ENCODE assay signal across 18 cellular contexts in the genomic region with DNA sequence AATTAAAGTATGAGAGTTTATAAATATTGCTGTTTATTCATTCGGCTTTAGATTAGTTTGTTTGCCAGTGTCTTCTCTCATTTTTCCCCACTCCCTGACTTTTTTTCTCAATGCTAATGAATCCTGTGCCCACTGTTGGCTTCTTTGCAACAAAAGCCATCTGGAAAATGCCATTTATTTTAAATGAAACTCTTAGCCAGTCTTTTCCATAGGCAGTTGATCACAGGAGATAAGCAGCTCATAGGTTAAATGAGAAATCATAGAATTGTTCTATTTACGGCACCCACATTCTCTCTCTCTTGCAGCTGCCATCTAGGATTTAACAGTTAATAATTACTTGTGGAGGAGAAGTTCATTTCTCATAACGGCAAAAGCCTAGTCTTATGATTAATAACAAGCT.
"Had no signal": no experiment of that assay in that cellular context is flagged by ENCODE, and none has a peak within 500 bp of the region (broad histone marks: within the 10 kb centered on the region; RNA-seq: fewer than 3 reads in every experiment).

No MANE protein-coding gene starts in this region.

- H3K27ac ChIP-seq: coronary artery, dorsolateral prefrontal cortex, esophagus muscularis mucosa, foreskin keratinocyte, heart right ventricle, left lung, lower lobe of right lung had no signal

- H3K4me3 ChIP-seq: coronary artery, dorsolateral prefrontal cortex, esophagus muscularis mucosa, heart right ventricle, left lung, lower lobe of right lung, mucosa of descending colon had no signal

- H3K9me3 ChIP-seq: esophagus muscularis mucosa, lower lobe of right lung, mucosa of descending colon had no signal

- H3K27me3 ChIP-seq: dorsolateral prefrontal cortex, esophagus muscularis mucosa, foreskin keratinocyte, heart right ventricle, left lung had no signal

- DNase-seq: dermis blood vessel endothelial cell; dorsolateral prefrontal cortex; effector CD4-positive, alpha-beta T cell; effector memory CD4-positive, alpha-beta T cell; foreskin keratinocyte; glutamatergic neuron; head of caudate nucleus; heart right ventricle; hippocampal formation; left cardiac atrium; left lung; left ventricle myocardium superior; lower lobe of right lung; mesenchymal stem cell; mucosa of descending colon; naive B cell had no signal

- H3K36me3 ChIP-seq: esophagus muscularis mucosa, heart right ventricle, left lung, lower lobe of right lung had no signal

- H3K4me1 ChIP-seq: esophagus muscularis mucosa, foreskin keratinocyte, heart right ventricle, left lung, lower lobe of right lung had no signal

- ATAC-seq: foreskin keratinocyte, heart right ventricle, left cardiac atrium, left lung, left ventricle myocardium superior, lower lobe of right lung, mucosa of descending colon had no signal
